ENCODE assay signal across 9 cellular contexts in the genomic region with DNA sequence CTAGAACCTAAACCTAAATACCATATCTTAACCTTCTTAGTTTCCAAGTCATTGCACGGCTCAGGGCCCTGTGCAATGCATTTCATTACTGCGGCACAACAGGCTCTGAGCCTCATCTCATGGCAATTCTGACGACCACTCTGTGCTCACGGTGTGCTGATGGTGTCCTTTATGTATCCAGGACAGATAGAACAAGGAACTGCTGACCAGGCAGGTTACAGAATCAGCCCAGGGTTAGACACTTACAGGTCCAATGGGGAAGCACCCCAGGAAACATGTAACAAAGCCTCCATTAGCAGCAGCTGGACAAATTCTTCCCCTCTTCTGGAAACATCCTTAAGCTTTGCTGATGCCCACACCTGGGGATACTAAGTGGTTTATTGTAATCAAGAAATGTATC.
"Had no signal": no experiment of that assay in that cellular context is flagged by ENCODE, and none has a peak within 500 bp of the region (broad histone marks: within the 10 kb centered on the region; RNA-seq: fewer than 3 reads in every experiment).

No MANE protein-coding gene starts in this region.

- H3K36me3 ChIP-seq: HAP-1 had no signal

- H3K9me3 Mint-ChIP-seq: HFFc6 had no signal

- H3K9ac ChIP-seq: KMS-11 had no signal

- H3K4me3 Mint-ChIP-seq: HFFc6 had no signal

- H3K4me2 ChIP-seq: KMS-11 had no signal

- H3K27ac ChIP-seq: KMS-11 had no signal

- FAIRE-seq: HTR-8/SVneo had no signal

- H3K4me1 ChIP-seq: HAP-1 had no signal

- H3K4me3 ChIP-seq: HAP-1 had no signal

- ATAC-seq: HCT116 had no signal

- H3K9me3 ChIP-seq: HAP-1 had no signal

- H3K27ac Mint-ChIP-seq: HFFc6 had no signal

- DNase-seq: GOT3, H7, HFFc6, Karpas-422, KBM-7 had no signal
